34 cellular contexts compared by ENCODE assay signal in genomic region chr5:128472032-128472431, GRCh38.
"Had no signal": no experiment of that assay in that cellular context is flagged by ENCODE, and none has a peak within 500 bp of the region (broad histone marks: within the 10 kb centered on the region; RNA-seq: fewer than 3 reads in every experiment).

No MANE protein-coding gene starts in this region.

- H3K4me3 Mint-ChIP-seq: activated CD4-positive, alpha-beta memory T cell treated with anti-CD3 and anti-CD28 coated beads for 36 hours; activated naive CD4-positive, alpha-beta T cell treated with anti-CD3 and anti-CD28 coated beads for 36 hours; activated T-cell treated with anti-CD3 and anti-CD28 coated beads, Interleukin-2, amount 50 U/mL, for 4 hours; activated T-helper 1 cell treated with anti-CD3 and anti-CD28 coated beads, Interleukin-12 subunit alpha, Interleukin-12 subunit beta, Interleukin-2, Interleukin-4 antibody, amounts not matched to agents 30 ng/mL and 10 ng/mL and 1 ng/mL, durations not matched to agents 14 hours and 24 hours and 36 hours; brain; T-helper 1 cell treated with Interleukin-12 subunit alpha and Interleukin-12 subunit beta and Interleukin-4 antibody, amounts not matched to agents 30 μg/mL and 1 μg/mL, for 36 hours; T-helper 2 cell treated with Interferon-gamma antibody and Interleukin-4, amounts not matched to agents 5 μg/mL and 100 μg/mL, for 36 hours; WTC11 had no signal

- H3K27ac Mint-ChIP-seq: activated CD4-positive, alpha-beta memory T cell treated with anti-CD3 and anti-CD28 coated beads for 36 hours; activated naive CD4-positive, alpha-beta T cell treated with anti-CD3 and anti-CD28 coated beads for 36 hours; activated naive CD4-positive, alpha-beta T cell treated with anti-CD3 and anti-CD28 coated beads, Interleukin-2, amount 50 U/mL, for 72 hours; activated T-helper 1 cell treated with anti-CD3 and anti-CD28 coated beads, Interleukin-12 subunit alpha, Interleukin-12 subunit beta, Interleukin-2, Interleukin-4 antibody, amounts not matched to agents 30 ng/mL and 10 ng/mL and 1 ng/mL, durations not matched to agents 14 hours and 24 hours and 36 hours; brain; T-helper 1 cell treated with Interleukin-12 subunit alpha and Interleukin-12 subunit beta and Interleukin-4 antibody, amounts not matched to agents 30 μg/mL and 1 μg/mL, for 36 hours; T-helper 2 cell treated with Interferon-gamma antibody and Interleukin-4, amounts not matched to agents 5 μg/mL and 100 μg/mL, for 36 hours; WTC11 had no signal

- H3K9me3 Mint-ChIP-seq: activated CD4-positive, alpha-beta memory T cell treated with anti-CD3 and anti-CD28 coated beads for 36 hours; activated naive CD4-positive, alpha-beta T cell treated with anti-CD3 and anti-CD28 coated beads for 36 hours; activated T-helper 1 cell treated with anti-CD3 and anti-CD28 coated beads, Interleukin-12 subunit alpha, Interleukin-12 subunit beta, Interleukin-2, Interleukin-4 antibody, amounts not matched to agents 30 ng/mL and 10 ng/mL and 1 ng/mL, durations not matched to agents 14 hours and 24 hours and 36 hours; T-helper 1 cell treated with Interleukin-12 subunit alpha and Interleukin-12 subunit beta and Interleukin-4 antibody, amounts not matched to agents 30 μg/mL and 1 μg/mL, for 36 hours; T-helper 2 cell treated with Interferon-gamma antibody and Interleukin-4, amounts not matched to agents 5 μg/mL and 100 μg/mL, for 36 hours had no signal

- H3K27me3 ChIP-seq: adrenal gland had no signal

- H3K27ac ChIP-seq: adrenal gland, KMS-11 had no signal

- ATAC-seq: activated naive CD4-positive, alpha-beta T cell treated with anti-CD3 and anti-CD28 coated beads, Interleukin-2, amount 50 U/mL, for 72 hours; activated T-cell treated with anti-CD3 and anti-CD28 coated beads, Interleukin-2, amount 50 U/mL, for 4 hours; WTC11 had no signal

- H3K4me3 ChIP-seq: adrenal gland had no signal

- H3K27me3 Mint-ChIP-seq: activated CD4-positive, alpha-beta memory T cell treated with anti-CD3 and anti-CD28 coated beads for 36 hours; brain had no signal

- H3K36me3 ChIP-seq: adrenal gland had no signal

- H3K4me2 ChIP-seq: KMS-11 had no signal

- DNase-seq: activated CD4-positive, alpha-beta memory T cell treated with anti-CD3 and anti-CD28 coated beads for 36 hours; activated CD4-positive, alpha-beta T cell treated with anti-CD3 and anti-CD28 coated beads for 4 hours; activated CD4-positive, alpha-beta T cell treated with anti-CD3 and anti-CD28 coated beads, Interleukin-2, amount 50 U/mL, for 1 hour; activated CD4-positive, CD25-positive, alpha-beta regulatory T cell treated with anti-CD3 and anti-CD28 coated beads, Interleukin-2, amount 50 U/mL, for 72 hours; activated CD8-positive, alpha-beta memory T cell treated with anti-CD3 and anti-CD28 coated beads, Interleukin-2, amount 50 U/mL, for 4 hours; activated gamma-delta T cell treated with Interleukin-2 at 50 U/mL for 16 hours; activated naive CD4-positive, alpha-beta T cell treated with anti-CD3 and anti-CD28 coated beads for 36 hours; activated T-cell treated with anti-CD3 and anti-CD28 coated beads for 4 hours; activated T-cell treated with anti-CD3 and anti-CD28 coated beads, Interleukin-2, amount 50 U/mL, for 4 hours; adrenal gland; anterior cingulate cortex; central memory CD4-positive, alpha-beta T cell; MM.1S; MV-4-11; NCI-H1092 treated with DMSO at 0.1 percent for 48 hours; NCI-H1417; NCI-H146; NCI-H187; NCI-H2029 treated with DMSO at 0.1 percent for 48 hours; NCI-H2107; NCI-H2171; NCI-H510A; NCI-H526; NCI-H748 treated with DMSO at 0.1 percent for 48 hours; NK-92 treated with Interleukin-12 subunit alpha and Interleukin-12 subunit beta, amount 100 ng/mL, for 24 hours; OCI-M1; Right ventricle myocardium superior had no signal

- H3K4me1 ChIP-seq: adrenal gland had no signal

- H3K9me3 ChIP-seq: adrenal gland had no signal

- H3K36me3 Mint-ChIP-seq: activated CD4-positive, alpha-beta memory T cell treated with anti-CD3 and anti-CD28 coated beads for 36 hours; activated naive CD4-positive, alpha-beta T cell treated with anti-CD3 and anti-CD28 coated beads, Interleukin-2, amount 50 U/mL, for 72 hours had no signal

- H3K9ac ChIP-seq: KMS-11 had no signal
